ENCODE assay signal across 1 cellular context in genomic region chr20:50003253-50003656, GRCh38.
TF ChIP-seq lines count a peak whose summit lies in the region.

No MANE protein-coding gene starts in this region.

TF ChIP-seq in GM12878, 131 proteins besides CTCF, POLR2A, EP300 and RAD21 (continued from another document):
- TF ChIP-seq YBX1 (IDR thresholded peaks at IDR 0.05) (no peak), RELA (IDR thresholded peaks at IDR 0.05; ENCODE audit: borderline replicate concordance, partially characterized antibody) (no peak), CBX3 (IDR thresholded peaks at IDR 0.05; ENCODE audit: borderline replicate concordance, low read depth) (no peak), PKNOX1 (IDR thresholded peaks at IDR 0.05) (no peak), SKIL (IDR thresholded peaks at IDR 0.05; ENCODE audit: low read depth, poor library complexity, severe bottlenecking) (no peak), RUNX3 (IDR thresholded peaks at IDR 0.05; ENCODE audit: low read length) (no peak; the same call in 1 of the 2 replicates), CEBPB (IDR thresholded peaks at IDR 0.05; ENCODE audit: borderline replicate concordance in 1 of 2, low read depth in 2 of 2, low read length in 2 of 2) (peak in 1 of 2 experiments; percentile 39; a peak in 1 of 4 replicates), PAX8 (IDR thresholded peaks at IDR 0.05) (no peak), MTA3 (IDR thresholded peaks at IDR 0.05; ENCODE audit: borderline replicate concordance, low read length) (no peak), IRF4 (IDR thresholded peaks at IDR 0.05; ENCODE audit: low read depth, low read length) (no peak), TAF1 (IDR thresholded peaks at IDR 0.05; ENCODE audit: borderline replicate concordance, low read depth, low read length) (no peak), SRF (IDR thresholded peaks at IDR 0.05; ENCODE audit: low read depth in 2 of 2, low read length in 2 of 2) (no peak), ATF3 (IDR thresholded peaks at IDR 0.05; ENCODE audit: borderline replicate concordance, extremely low read depth, low read depth, low read length) (no peak), ESRRA (IDR thresholded peaks at IDR 0.05; ENCODE audit: low read length) (no peak), SMC3 (IDR thresholded peaks at IDR 0.05; ENCODE audit: borderline replicate concordance, low read length) (no peak), NR2C2 (IDR thresholded peaks at IDR 0.05; ENCODE audit: borderline replicate concordance, control insufficient read depth, insufficient read length, low read depth) (no peak), IRF3 (IDR thresholded peaks at IDR 0.05) (no peak), MEF2A (IDR thresholded peaks at IDR 0.05; ENCODE audit: insufficient read depth, low read depth, low read length) (0 out of 2 replicates have a peak, but pooled peaks have one; percentile 59)
